8 cellular contexts compared by ENCODE assay signal in genomic region chr6:143536866-143537691, GRCh38. TPM values are rescaled to one million over a fixed set of nuclear protein-coding genes. Genes with fewer than 3 reads are reported as not detected.
A peak's percentile ranks its signal among the peaks of the same experiment; 100 is the strongest.
DNase-seq lines count a peak whose midpoint lies in the region; ATAC-seq, FAIRE-seq and TF ChIP-seq lines count a peak whose summit lies in the region.

No MANE protein-coding gene starts in this region.

- DNase-seq in GM12892 (ENCODE audit: insufficient read length) (peak; percentile 29), NCI-H1105 (lab: John Stamatoyannopoulos, UW) (peak; percentile 40), cerebellum (ENCODE audit: low spot score) (peak; percentile 44), kidney tubule cell (ENCODE audit: low spot score) (peak; percentile 78), superior temporal gyrus (ENCODE audit: extremely low spot score) (no peak)
- DNase-seq in stimulated activated CD4-positive, alpha-beta T cell treated with anti-CD3 and anti-CD28 coated beads, Interleukin-1b, Interleukin-23, amount 100 ng/mL, for 48 hours: peak; percentile 62

- TF ChIP-seq POLR2A in GM12892 (IDR thresholded peaks at IDR 0.05; ENCODE audit: low read depth, low read length): no peak

- peak; percentile 67 for ATAC-seq in HG02610 (IDR thresholded peaks at IDR 0.05; ENCODE audit: unreplicated experiment)
- peak; percentile 59 to 71 for ATAC-seq in activated CD4-positive, CD25-positive, alpha-beta regulatory T cell treated with anti-CD3 and anti-CD28 coated beads, Interleukin-2, amount 50 U/mL, for 24 hours

- FAIRE-seq in GM12892 (lab: Jason Lieb, UNC): peak; percentile 56

RNA-seq across cellular contexts. Expression of gene FUCA2, which starts 25.6 kb away (rescaled TPM):
- polyA plus RNA-seq in GM12892 (2012; ENCODE audit: missing spikeins): 14.0 TPM
- total RNA-seq in cerebellum: 14.2 TPM
